8 cellular contexts compared by ENCODE assay signal in genomic region chr3:196650740-196651311, GRCh38. TPM values are rescaled to one million over a fixed set of nuclear protein-coding genes. Genes with fewer than 3 reads are reported as not detected.
DNase-seq lines count a peak whose midpoint lies in the region; ATAC-seq and TF ChIP-seq lines count a peak whose summit lies in the region.

No MANE protein-coding gene starts in this region.

- DNase-seq in activated naive CD4-positive, alpha-beta T cell treated with anti-CD3 and anti-CD28 coated beads, Interleukin-2, amount 10 ng/mL, durations not matched to agents 7 days and 5 days: no peak
- no peak for DNase-seq in activated naive CD4-positive, alpha-beta T cell treated with anti-CD3 and anti-CD28 coated beads, Interleukin-2, amount 50 U/mL, for 16 hours
- DNase-seq in epidermal melanocyte (ENCODE audit: insufficient read length, low spot score): peak; percentile 82
- DNase-seq in omental fat pad (ENCODE audit: low spot score): no peak
- DNase-seq in central memory CD4-positive, alpha-beta T cell: no peak
- no peak for DNase-seq in activated effector memory CD4-positive, alpha-beta T cell treated with anti-CD3 and anti-CD28 coated beads, Interleukin-2, amount 50 U/mL, for 16 hours

- CTCF ChIA-PET in activated naive CD4-positive, alpha-beta T cell treated with anti-CD3 and anti-CD28 coated beads, Interleukin-2, amount 10 ng/mL, durations not matched to agents 7 days and 5 days (lab: Charles Lee): no interaction called here

- no peak for TF ChIP-seq CTCF in omental fat pad (IDR thresholded peaks at IDR 0.05)

- ATAC-seq in omental fat pad (ENCODE audit: low FRiP score): peak; percentile 96
- no peak for ATAC-seq in GM18858 (IDR thresholded peaks at IDR 0.05; ENCODE audit: unreplicated experiment)

- no peak overlapping the region for H3K4me3 Mint-ChIP-seq in activated naive CD4-positive, alpha-beta T cell treated with anti-CD3 and anti-CD28 coated beads, Interleukin-2, amount 10 ng/mL, durations not matched to agents 7 days and 5 days

- peaks cover 61% of the 10 kb centered on the region for H3K4me1 Mint-ChIP-seq in activated naive CD4-positive, alpha-beta T cell treated with anti-CD3 and anti-CD28 coated beads, Interleukin-2, amount 10 ng/mL, durations not matched to agents 7 days and 5 days

- H3K27ac Mint-ChIP-seq in activated naive CD4-positive, alpha-beta T cell treated with anti-CD3 and anti-CD28 coated beads, Interleukin-2, amount 10 ng/mL, durations not matched to agents 7 days and 5 days: peak overlapping the region; percentile 15

- H3K27me3 Mint-ChIP-seq in activated naive CD4-positive, alpha-beta T cell treated with anti-CD3 and anti-CD28 coated beads, Interleukin-2, amount 10 ng/mL, durations not matched to agents 7 days and 5 days: no peaks in the 10 kb centered on the region

- no peaks in the 10 kb centered on the region for H3K9me3 Mint-ChIP-seq in activated naive CD4-positive, alpha-beta T cell treated with anti-CD3 and anti-CD28 coated beads, Interleukin-2, amount 10 ng/mL, durations not matched to agents 7 days and 5 days

- peaks cover 45% of the 10 kb centered on the region for H3K36me3 Mint-ChIP-seq in activated naive CD4-positive, alpha-beta T cell treated with anti-CD3 and anti-CD28 coated beads, Interleukin-2, amount 10 ng/mL, durations not matched to agents 7 days and 5 days

TF ChIP-seq in PFSK-1, 5 proteins besides CTCF, POLR2A, EP300 and RAD21:
- TF ChIP-seq REST (IDR thresholded peaks at IDR 0.05; ENCODE audit: insufficient read depth in 1 of 2, low read depth in 2 of 2, low read length in 2 of 2) (0 out of 4 replicates have a peak, but pooled peaks of 1 of the 2 experiments have one; percentile 7), SIN3A (IDR thresholded peaks at IDR 0.05; ENCODE audit: borderline replicate concordance, insufficient read depth, low read length) (0 out of 2 replicates have a peak, but pooled peaks have one; percentile 63), POLR2AphosphoS5 (IDR thresholded peaks at IDR 0.05; ENCODE audit: low read depth, low read length) (no peak), FOXP2 (optimal IDR thresholded peaks at IDR 0.05; ENCODE audit: borderline replicate concordance, extremely low read depth, extremely low read length, insufficient read depth) (peak; percentile 66), TAF1 (IDR thresholded peaks at IDR 0.05; ENCODE audit: borderline replicate concordance, insufficient read depth, low read length) (no peak)

RNA-seq across cellular contexts. Expression of gene NRROS, which starts 11.3 kb away (rescaled TPM):
- 11.9 TPM for polyA plus RNA-seq in PFSK-1 (2012; ENCODE audit: insufficient read length, low read depth)
- 10 to 100 TPM in 3 of 4 donors, 1 to 10 TPM in 1; 4.3 to 21.0 (median 19.4) TPM for total RNA-seq in omental fat pad
